Comparison of ENCODE assay signal across 14 cellular contexts in the genomic region with DNA sequence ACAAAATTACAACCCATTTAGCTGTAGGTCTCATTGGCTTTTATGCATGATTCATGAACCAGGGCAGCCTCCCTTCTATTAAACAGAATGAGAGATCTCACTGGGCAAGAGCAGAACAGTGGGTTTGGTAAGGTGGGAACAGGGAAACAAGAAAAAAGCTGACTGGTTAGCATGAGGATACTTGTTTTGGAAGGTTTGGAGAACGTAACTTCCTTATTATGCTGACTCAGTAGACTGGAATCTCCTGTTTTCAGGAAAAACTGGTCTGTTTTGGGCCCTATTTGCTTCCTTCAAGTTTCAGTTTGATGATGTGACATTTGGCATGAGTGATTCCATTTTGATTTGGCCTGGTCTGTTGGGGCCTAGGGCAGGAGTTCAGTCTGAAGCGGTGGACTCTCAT.
DNase-seq lines count a peak whose midpoint lies in the region; ATAC-seq, FAIRE-seq and TF ChIP-seq lines count a peak whose summit lies in the region.
"Had no signal": no experiment of that assay in that cellular context is flagged by ENCODE, and none has a peak within 500 bp of the region (broad histone marks: within the 10 kb centered on the region; RNA-seq: fewer than 3 reads in every experiment).

No MANE protein-coding gene starts in this region.

- H3K9me3 Mint-ChIP-seq in astrocyte (ENCODE audit: unreplicated experiment) = no peaks in the 10 kb centered on the region
- H3K9me3 Mint-ChIP-seq in activated T-helper 1 cell treated with anti-CD3 and anti-CD28 coated beads, Interleukin-12 subunit alpha, Interleukin-12 subunit beta, Interleukin-2, Interleukin-4 antibody, amounts not matched to agents 30 ng/mL and 10 ng/mL and 1 ng/mL, durations not matched to agents 14 hours and 24 hours and 36 hours = peaks cover 11% of the 10 kb centered on the region

- no peak overlapping the region for H3K4me3 ChIP-seq in astrocyte (ENCODE audit: insufficient read depth, low read depth, low read length)
- no peak overlapping the region for H3K4me3 ChIP-seq in fibroblast of pulmonary artery (replicated peaks; ENCODE audit: low read depth, low read length)
- H3K4me3 ChIP-seq in mesenchymal stem cell (ENCODE audit: insufficient read depth in 1 of 2, low read depth in 1 of 2, low read length in 2 of 2) = no peak overlapping the region

- no peak overlapping the region for H2BK5ac ChIP-seq in mesenchymal stem cell (ENCODE audit: low read depth, low read length, poor library complexity, severe bottlenecking)

- no peak overlapping the region for H3K4me2 ChIP-seq in astrocyte (ENCODE audit: low read length)
- H3K4me2 ChIP-seq in mesenchymal stem cell (ENCODE audit: low read length, poor library complexity, severe bottlenecking) = no peak overlapping the region

- H4K8ac ChIP-seq in mesenchymal stem cell (ENCODE audit: low read length) = no peak overlapping the region

- no peak overlapping the region for H3K27ac ChIP-seq in astrocyte (ENCODE audit: low read depth, low read length)
- no peak overlapping the region for H3K27ac ChIP-seq in mesenchymal stem cell (ENCODE audit: low read length, poor library complexity, severe bottlenecking)

- no peak overlapping the region for H3K4me3 Mint-ChIP-seq in astrocyte (ENCODE audit: unreplicated experiment)
- no peak overlapping the region for H3K4me3 Mint-ChIP-seq in activated T-helper 1 cell treated with anti-CD3 and anti-CD28 coated beads, Interleukin-12 subunit alpha, Interleukin-12 subunit beta, Interleukin-2, Interleukin-4 antibody, amounts not matched to agents 30 ng/mL and 10 ng/mL and 1 ng/mL, durations not matched to agents 14 hours and 24 hours and 36 hours
- H3K4me3 Mint-ChIP-seq: stimulated activated memory B cell treated with anti-CD40 and anti-IgM and Interleukin-4, amounts not matched to agents 10 μg/mL and 1 μg/mL and 100 μg/mL, for 72 hours; T-helper 1 cell treated with Interleukin-12 subunit alpha and Interleukin-12 subunit beta and Interleukin-4 antibody, amounts not matched to agents 30 μg/mL and 1 μg/mL, for 36 hours had no signal

- H2BK12ac ChIP-seq in mesenchymal stem cell (ENCODE audit: low read length in 2 of 2) = no peak overlapping the region

- no peak for TF ChIP-seq CTCF in astrocyte (IDR thresholded peaks at IDR 0.05; ENCODE audit: insufficient read depth, low read depth, low read length)
- TF ChIP-seq CTCF in fibroblast of pulmonary artery (IDR thresholded peaks at IDR 0.05; ENCODE audit: low read length, missing control alignments) = no peak

- intact Hi-C loops in activated T-helper 1 cell treated with anti-CD3 and anti-CD28 coated beads, Interleukin-12 subunit alpha, Interleukin-12 subunit beta, Interleukin-2, Interleukin-4 antibody, amounts not matched to agents 30 ng/mL and 10 ng/mL and 1 ng/mL, durations not matched to agents 14 hours and 24 hours and 36 hours (cut with micrococcal nuclease) = no loop called here

- H2BK15ac ChIP-seq in mesenchymal stem cell (ENCODE audit: low read depth, poor library complexity, severe bottlenecking) = no peak overlapping the region

- H3K9me3 ChIP-seq in astrocyte (ENCODE audit: insufficient read depth, low read depth, low read length) = no peaks in the 10 kb centered on the region
- H3K9me3 ChIP-seq in mesenchymal stem cell (ENCODE audit: control insufficient read depth, low read length) = no peaks in the 10 kb centered on the region

- H4K91ac ChIP-seq in mesenchymal stem cell (ENCODE audit: low read length) = no peak overlapping the region

- no peaks in the 10 kb centered on the region for H3K79me1 ChIP-seq in mesenchymal stem cell (replicated peaks; ENCODE audit: low read length, poor library complexity, severe bottlenecking)

- peak overlapping the region in 1 of 2 experiments; percentile 60 for H3K14ac ChIP-seq in mesenchymal stem cell (ENCODE audit: low read length in 2 of 2)

- no peak for ATAC-seq in GM18519 (IDR thresholded peaks at IDR 0.05; ENCODE audit: low FRiP score, unreplicated experiment)

- H2AFZ ChIP-seq in astrocyte (ENCODE audit: low read depth, low read length) (peak overlapping the region; percentile 37), mesenchymal stem cell (ENCODE audit: low read depth, low read length) (no peak overlapping the region)

- no peaks in the 10 kb centered on the region for H3K79me2 ChIP-seq in astrocyte (ENCODE audit: insufficient read depth, low read length)

- H3K18ac ChIP-seq in mesenchymal stem cell (ENCODE audit: low read depth in 1 of 2, low read length in 2 of 2) = peak overlapping the region in 1 of 2 experiments; percentile 22

- no peak overlapping the region for H3K27ac Mint-ChIP-seq in astrocyte (ENCODE audit: unreplicated experiment)
- no peak overlapping the region for H3K27ac Mint-ChIP-seq in activated T-helper 1 cell treated with anti-CD3 and anti-CD28 coated beads, Interleukin-12 subunit alpha, Interleukin-12 subunit beta, Interleukin-2, Interleukin-4 antibody, amounts not matched to agents 30 ng/mL and 10 ng/mL and 1 ng/mL, durations not matched to agents 14 hours and 24 hours and 36 hours
- H3K27ac Mint-ChIP-seq: stimulated activated memory B cell treated with anti-CD40 and anti-IgM and Interleukin-4, amounts not matched to agents 10 μg/mL and 1 μg/mL and 100 μg/mL, for 72 hours; T-helper 1 cell treated with Interleukin-12 subunit alpha and Interleukin-12 subunit beta and Interleukin-4 antibody, amounts not matched to agents 30 μg/mL and 1 μg/mL, for 36 hours had no signal

- DNase-seq in EL = peak; percentile 23
- peak; percentile 7 for DNase-seq in astrocyte (ENCODE audit: low read depth)
- DNase-seq in fibroblast of pulmonary artery (ENCODE audit: low read depth) = peak; percentile 61
- DNase-seq in mesenchymal stem cell = no peak
- no peak for DNase-seq in activated T-helper 1 cell treated with anti-CD3 and anti-CD28 coated beads, Interleukin-12 subunit alpha, Interleukin-12 subunit beta, Interleukin-2, Interleukin-4 antibody, amounts not matched to agents 30 ng/mL and 10 ng/mL and 1 ng/mL, durations not matched to agents 14 hours and 24 hours and 36 hours (ENCODE audit: low spot score)
- DNase-seq in cerebellar nuclear complex (lab: John Stamatoyannopoulos, UW) = no peak
- DNase-seq in NOMO-1 treated with dmso at 0.1 percent for 144 hours (lab: John Stamatoyannopoulos, UW; ENCODE audit: unreplicated experiment) = no peak
- DNase-seq: activated CD4-positive, CD25-positive, alpha-beta regulatory T cell; activated effector memory CD4-positive, alpha-beta T cell treated with anti-CD3 and anti-CD28 coated beads, Interleukin-2, amount 50 U/mL, for 16 hours had no signal

- 53% methylated on average over 2 of the region's 2 CpGs for WGBS in mesenchymal stem cell

- no peak overlapping the region for H3K9ac ChIP-seq in astrocyte (ENCODE audit: low read length)
- no peak overlapping the region for H3K9ac ChIP-seq in mesenchymal stem cell (ENCODE audit: low read length)

- FAIRE-seq in astrocyte (lab: Jason Lieb, UNC) = no peak
- FAIRE-seq: frontal cortex, RCC 7860 had no signal

- H3K36me3 ChIP-seq in astrocyte (ENCODE audit: insufficient read depth, low read length) (no peaks in the 10 kb centered on the region), mesenchymal stem cell (ENCODE audit: control insufficient read depth in 1 of 2, insufficient read depth in 2 of 2, low read depth in 1 of 2, low read length in 2 of 2) (no peaks in the 10 kb centered on the region)

- no peaks in the 10 kb centered on the region for H3K36me3 Mint-ChIP-seq in astrocyte (ENCODE audit: low read depth, unreplicated experiment)
- no peaks in the 10 kb centered on the region for H3K36me3 Mint-ChIP-seq in activated T-helper 1 cell treated with anti-CD3 and anti-CD28 coated beads, Interleukin-12 subunit alpha, Interleukin-12 subunit beta, Interleukin-2, Interleukin-4 antibody, amounts not matched to agents 30 ng/mL and 10 ng/mL and 1 ng/mL, durations not matched to agents 14 hours and 24 hours and 36 hours (ENCODE audit: low read depth)

- H3K27me3 Mint-ChIP-seq in astrocyte (ENCODE audit: low read depth, unreplicated experiment) = no peaks in the 10 kb centered on the region
- peaks cover 52% of the 10 kb centered on the region for H3K27me3 Mint-ChIP-seq in activated T-helper 1 cell treated with anti-CD3 and anti-CD28 coated beads, Interleukin-12 subunit alpha, Interleukin-12 subunit beta, Interleukin-2, Interleukin-4 antibody, amounts not matched to agents 30 ng/mL and 10 ng/mL and 1 ng/mL, durations not matched to agents 14 hours and 24 hours and 36 hours (ENCODE audit: insufficient read depth)

- H3K27me3 ChIP-seq in astrocyte (ENCODE audit: insufficient read depth, low read length) = no peaks in the 10 kb centered on the region
- H3K27me3 ChIP-seq in mesenchymal stem cell (ENCODE audit: control insufficient read depth in 1 of 2, insufficient read depth in 1 of 2, low read length in 2 of 2) = no peaks in the 10 kb centered on the region

- H3K23ac ChIP-seq in mesenchymal stem cell (ENCODE audit: low read length in 2 of 2) = no peak overlapping the region

- peaks cover 8% of the 10 kb centered on the region for H3K4me1 ChIP-seq in astrocyte (ENCODE audit: insufficient read depth, low read length)
- peaks cover 8% of the 10 kb centered on the region for H3K4me1 ChIP-seq in mesenchymal stem cell (ENCODE audit: control insufficient read depth, insufficient read depth, low read depth, low read length)

- peak overlapping the region; percentile 88 for H2AK5ac ChIP-seq in mesenchymal stem cell (ENCODE audit: low read length, severe bottlenecking)

- H4K20me1 ChIP-seq in astrocyte (ENCODE audit: insufficient read depth, low read length) = no peaks in the 10 kb centered on the region

- no peak overlapping the region for H3K4ac ChIP-seq in mesenchymal stem cell (ENCODE audit: low read depth in 1 of 2, low read length in 2 of 2)

- H2BK120ac ChIP-seq in mesenchymal stem cell (ENCODE audit: low read depth, low read length) = no peak overlapping the region

- peaks cover 17% of the 10 kb centered on the region for H3K4me1 Mint-ChIP-seq in astrocyte (ENCODE audit: low read depth, unreplicated experiment)
- H3K4me1 Mint-ChIP-seq in activated T-helper 1 cell treated with anti-CD3 and anti-CD28 coated beads, Interleukin-12 subunit alpha, Interleukin-12 subunit beta, Interleukin-2, Interleukin-4 antibody, amounts not matched to agents 30 ng/mL and 10 ng/mL and 1 ng/mL, durations not matched to agents 14 hours and 24 hours and 36 hours (ENCODE audit: low read depth) = no peaks in the 10 kb centered on the region
- H3K4me1 Mint-ChIP-seq: stimulated activated memory B cell treated with anti-CD40 and anti-IgM and Interleukin-4, amounts not matched to agents 10 μg/mL and 1 μg/mL and 100 μg/mL, for 72 hours had no signal

Comparison
In these comparisons a context has a peak if more than half of its experiments do, and no peak if none do; other contexts are left out.
1. DNase-seq: peak in EL (single experiment), astrocyte (single experiment) and fibroblast of pulmonary artery (single experiment); none in mesenchymal stem cell (single experiment), activated T-helper 1 cell treated with anti-CD3 and anti-CD28 coated beads, Interleukin-12 subunit alpha, Interleukin-12 subunit beta, Interleukin-2, Interleukin-4 antibody, amounts not matched to agents 30 ng/mL and 10 ng/mL and 1 ng/mL, durations not matched to agents 14 hours and 24 hours and 36 hours (single experiment), cerebellar nuclear complex (0 of 2) and NOMO-1 treated with dmso at 0.1 percent for 144 hours (single experiment).